In genomic region chr19:6092329-6093286, GRCh38 we compare ENCODE assay signal across 8 cellular contexts. TPM values are rescaled to one million over a fixed set of nuclear protein-coding genes. Genes with fewer than 3 reads are reported as not detected.
DNase-seq lines count a peak whose midpoint lies in the region; ATAC-seq and TF ChIP-seq lines count a peak whose summit lies in the region.

No MANE protein-coding gene starts in this region.

- TF ChIP-seq CTCF in WI38 (IDR thresholded peaks at IDR 0.05; ENCODE audit: low read depth, low read length) = no peak

- intact Hi-C loops in left cardiac atrium (cut with DNase I) (loop anchor here in 1 of 2 donors (2.0 kb wide), 2 partner anchors 26 to 36 kb away; no protein-coding TSS in a partner anchor), posterior cingulate gyrus (cut with DNase I) (no loop called here)

- peak; percentile 88 to 92 for ATAC-seq in left cardiac atrium

- DNase-seq in AG08396 (ENCODE audit: low spot score) (peak; percentile 85), LoVo (ENCODE audit: low spot score) (peak; percentile 83), left cardiac atrium (peak; percentile 87), posterior cingulate gyrus (peak in 9 of 10 donors; percentile 30 to 92 (median 62)), NCI-H1694 (lab: John Stamatoyannopoulos, UW) (no peak)
- DNase-seq in stimulated activated CD4-positive, alpha-beta T cell treated with anti-CD3 and anti-CD28 coated beads, Interleukin-4, amount 100 ng/mL, for 4 hours = no peak
- DNase-seq in stimulated activated CD4-positive, alpha-beta T cell treated with anti-CD3 and anti-CD28 coated beads, Interleukin-12 subunit alpha, Interleukin-12 subunit beta, amount 100 ng/mL, for 4 hours = no peak

- H3K4me3 ChIP-seq in WI38 (ENCODE audit: low read depth, low read length) = peak overlapping the region; percentile 52

RNA-seq across cellular contexts. Expression of gene RFX2, which starts 17.7 kb away (rescaled TPM):
- total RNA-seq in left cardiac atrium = 10 to 100 TPM; 10.5 to 11.5 TPM

RNA-seq across cellular contexts. Expression of gene ACSBG2, which starts 42.9 kb away (rescaled TPM):
- total RNA-seq in left cardiac atrium = not detected

Comparison
In these comparisons a context has a peak if more than half of its experiments do, and no peak if none do; other contexts are left out.
1. DNase-seq: peak in AG08396 (single experiment), LoVo (single experiment), left cardiac atrium (single experiment) and posterior cingulate gyrus (9 of 10); none in NCI-H1694 (single experiment), stimulated activated CD4-positive, alpha-beta T cell treated with anti-CD3 and anti-CD28 coated beads, Interleukin-4, amount 100 ng/mL, for 4 hours (0 of 2) and stimulated activated CD4-positive, alpha-beta T cell treated with anti-CD3 and anti-CD28 coated beads, Interleukin-12 subunit alpha, Interleukin-12 subunit beta, amount 100 ng/mL, for 4 hours (single experiment).